In genomic region chr6:35719830-35720733, GRCh38 we compare ENCODE assay signal across 9 cellular contexts. TPM values are rescaled to one million over a fixed set of nuclear protein-coding genes. Genes with fewer than 3 reads are reported as not detected.
DNase-seq lines count a peak whose midpoint lies in the region; ATAC-seq and TF ChIP-seq lines count a peak whose summit lies in the region.
"Had no signal": no experiment of that assay in that cellular context is flagged by ENCODE, and none has a peak within 500 bp of the region (broad histone marks: within the 10 kb centered on the region; RNA-seq: fewer than 3 reads in every experiment).

No MANE protein-coding gene starts in this region.

- H3K27ac Mint-ChIP-seq in T-helper 1 cell treated with Interleukin-12 subunit alpha and Interleukin-12 subunit beta and Interleukin-4 antibody, amounts not matched to agents 30 μg/mL and 1 μg/mL, for 36 hours, result peak overlapping the region; percentile 87
- peak overlapping the region; percentile 71 to 96 (median 88) for H3K27ac Mint-ChIP-seq in naive thymus-derived CD8-positive, alpha-beta T cell

- no peaks in the 10 kb centered on the region for H3K27me3 Mint-ChIP-seq in T-helper 1 cell treated with Interleukin-12 subunit alpha and Interleukin-12 subunit beta and Interleukin-4 antibody, amounts not matched to agents 30 μg/mL and 1 μg/mL, for 36 hours (ENCODE audit: low read depth)
- H3K27me3 Mint-ChIP-seq in naive thymus-derived CD8-positive, alpha-beta T cell, result no peaks in the 10 kb centered on the region

- no peaks in the 10 kb centered on the region for H3K9me3 Mint-ChIP-seq in T-helper 1 cell treated with Interleukin-12 subunit alpha and Interleukin-12 subunit beta and Interleukin-4 antibody, amounts not matched to agents 30 μg/mL and 1 μg/mL, for 36 hours
- H3K9me3 Mint-ChIP-seq in naive thymus-derived CD8-positive, alpha-beta T cell, result no peaks in the 10 kb centered on the region

- DNase-seq in T-helper 1 cell, result no peak
- DNase-seq in SKM-1 treated with dmso at 0.1 percent for 144 hours (lab: John Stamatoyannopoulos, UW; ENCODE audit: unreplicated experiment), result peak; percentile 61
- peak; percentile 29 to 45 for DNase-seq in erythroblast (lab: John Stamatoyannopoulos, UW)
- peak in 3 of 10 donors; percentile 17 to 37 (median 31) for DNase-seq in naive thymus-derived CD8-positive, alpha-beta T cell
- DNase-seq in NCI-H187 (lab: John Stamatoyannopoulos, UW), result no peak
- no peak for DNase-seq in DMS79 treated with DMSO at 0.1 percent for 48 hours (lab: John Stamatoyannopoulos, UW)

- H3K4me1 Mint-ChIP-seq in T-helper 1 cell treated with Interleukin-12 subunit alpha and Interleukin-12 subunit beta and Interleukin-4 antibody, amounts not matched to agents 30 μg/mL and 1 μg/mL, for 36 hours (ENCODE audit: low read depth), result peaks cover 51% of the 10 kb centered on the region
- H3K4me1 Mint-ChIP-seq in naive thymus-derived CD8-positive, alpha-beta T cell, result peaks cover 46 to 91% (median 83%) of the 10 kb centered on the region in 4 donors

- POLR2A ChIA-PET in naive thymus-derived CD8-positive, alpha-beta T cell (lab: Charles Lee), result interaction anchor here (0.6 to 11.9 kb wide), 7 partner anchors 11 to 118 kb away, joined by 3 to 142 read pairs (median 4); partner anchors contain the start of genes ARMC12 and FKBP5

- no peak for TF ChIP-seq POLR2A in erythroblast (IDR thresholded peaks at IDR 0.05; ENCODE audit: low read length)

- H3K36me3 Mint-ChIP-seq in T-helper 1 cell treated with Interleukin-12 subunit alpha and Interleukin-12 subunit beta and Interleukin-4 antibody, amounts not matched to agents 30 μg/mL and 1 μg/mL, for 36 hours (ENCODE audit: low read depth), result no peaks in the 10 kb centered on the region
- no peaks in the 10 kb centered on the region for H3K36me3 Mint-ChIP-seq in naive thymus-derived CD8-positive, alpha-beta T cell

- ATAC-seq in HG02870 (IDR thresholded peaks at IDR 0.05; ENCODE audit: unreplicated experiment), result peak; percentile 52
- ATAC-seq in naive thymus-derived CD8-positive, alpha-beta T cell, result peak; percentile 61 to 65

- peak overlapping the region; percentile 60 for H3K4me3 Mint-ChIP-seq in T-helper 1 cell treated with Interleukin-12 subunit alpha and Interleukin-12 subunit beta and Interleukin-4 antibody, amounts not matched to agents 30 μg/mL and 1 μg/mL, for 36 hours
- H3K4me3 Mint-ChIP-seq in naive thymus-derived CD8-positive, alpha-beta T cell, result peak overlapping the region; percentile 51 to 86 (median 72)

RNA-seq across cellular contexts. Expression of gene ARMC12, which starts 16.8 kb away (rescaled TPM):
- total RNA-seq in naive thymus-derived CD8-positive, alpha-beta T cell, result 1 to 10 TPM; 1.9 to 2.0 TPM
- 1 to 10 TPM in 2 of 3 donors, under 1 TPM in 1; 0.30 to 1.3 (median 1.2) TPM for polyA plus RNA-seq in naive thymus-derived CD8-positive, alpha-beta T cell

RNA-seq across cellular contexts. Expression of gene FKBP5, which starts 31.4 kb away (rescaled TPM):
- total RNA-seq in naive thymus-derived CD8-positive, alpha-beta T cell, result 10 to 100 TPM; 75.4 to 79.1 TPM
- polyA plus RNA-seq in naive thymus-derived CD8-positive, alpha-beta T cell, result 100 to 1,000 TPM; 108 to 297 (median 154) TPM

RNA-seq across cellular contexts. Expression of gene CLPSL2, which starts 56.3 kb away (rescaled TPM):
- total RNA-seq in naive thymus-derived CD8-positive, alpha-beta T cell, result not detected
- polyA plus RNA-seq in naive thymus-derived CD8-positive, alpha-beta T cell, result not detected
- polyA plus RNA-seq: BJ had no signal

Comparison
In these comparisons a context has a peak if more than half of its experiments do, and no peak if none do; other contexts are left out.
1. DNase-seq: peak in SKM-1 treated with dmso at 0.1 percent for 144 hours (single experiment) and erythroblast (2 of 2); none in T-helper 1 cell (0 of 5), NCI-H187 (0 of 2) and DMS79 treated with DMSO at 0.1 percent for 48 hours (single experiment).